ENCODE assay signal across 25 cellular contexts in the genomic region with DNA sequence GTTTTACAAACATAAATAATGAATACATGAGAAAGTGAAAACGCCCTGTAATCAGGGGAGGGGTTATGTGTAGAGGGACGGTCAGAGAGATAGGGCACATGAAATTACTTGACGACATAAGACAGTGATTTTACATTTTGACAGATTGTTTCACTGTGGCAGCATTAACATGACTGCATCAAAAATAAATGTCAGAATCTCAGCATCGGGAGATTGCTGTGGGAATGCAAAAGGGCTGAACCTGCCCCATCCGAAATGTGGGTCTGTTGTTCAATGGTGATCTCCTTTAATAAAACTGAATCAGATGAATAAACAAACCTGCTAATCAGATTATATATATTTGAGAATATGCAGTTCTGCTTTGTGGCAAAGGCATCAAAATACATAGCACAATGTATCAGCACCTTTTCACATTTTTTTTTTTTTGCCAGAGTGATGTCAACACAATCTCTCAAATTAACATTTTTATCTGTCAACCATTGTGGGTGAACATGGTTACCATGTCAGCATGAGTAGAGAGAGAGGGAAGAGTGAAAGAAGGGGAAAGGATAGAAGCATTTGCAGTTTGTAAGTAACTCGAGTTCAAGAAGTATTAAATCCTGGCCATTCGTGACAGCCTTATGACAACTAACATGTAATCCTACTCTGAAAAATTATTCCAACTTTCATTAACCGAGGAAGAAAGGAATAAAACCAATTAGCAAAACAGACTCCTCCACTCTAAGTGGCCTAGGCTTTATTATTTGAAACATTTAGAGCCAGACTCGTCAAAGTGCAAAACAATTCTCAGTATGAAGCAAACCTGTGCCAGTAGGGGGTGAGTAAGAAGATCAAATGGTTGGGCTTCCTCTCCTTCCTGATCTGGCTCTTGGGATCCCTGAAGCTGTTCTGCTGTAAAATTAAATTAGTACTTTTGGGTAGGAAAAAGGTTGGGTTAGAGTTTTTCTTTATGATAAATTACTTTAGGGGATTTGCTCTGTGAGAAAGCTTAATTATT.
DNase-seq lines count a peak whose midpoint lies in the region; ATAC-seq and TF ChIP-seq lines count a peak whose summit lies in the region.
"Had no signal": no experiment of that assay in that cellular context is flagged by ENCODE, and none has a peak within 500 bp of the region (broad histone marks: within the 10 kb centered on the region; RNA-seq: fewer than 3 reads in every experiment).

No MANE protein-coding gene starts in this region.

- ATAC-seq in GM21717 (IDR thresholded peaks at IDR 0.05; ENCODE audit: unreplicated experiment): no peak
- ATAC-seq in HG02642 (IDR thresholded peaks at IDR 0.05; ENCODE audit: poor library complexity, unreplicated experiment): no peak
- ATAC-seq: activated CD4-positive, alpha-beta T cell treated with anti-CD3 and anti-CD28 coated beads for 36 hours; CD8-positive, alpha-beta T cell; effector memory CD8-positive, alpha-beta T cell had no signal

- no peak overlapping the region for H3K27ac ChIP-seq in dorsolateral prefrontal cortex
- H3K27ac ChIP-seq: PC-9 had no signal

- peaks cover 0 to 3% (median 0%) of the 10 kb centered on the region in 45 donors for H3K27me3 ChIP-seq in dorsolateral prefrontal cortex

- no peak overlapping the region for H3K4me3 ChIP-seq in fibroblast of mammary gland (ENCODE audit: control insufficient read depth, low read depth, low read length)
- no peak overlapping the region for H3K4me3 ChIP-seq in dorsolateral prefrontal cortex
- H3K4me3 ChIP-seq: PC-9 had no signal

- TF ChIP-seq CTCF in fibroblast of mammary gland (conservative IDR thresholded peaks at IDR 0.05; ENCODE audit: control insufficient read depth, insufficient read depth, low read depth, low read length): peak; percentile 29
- TF ChIP-seq CTCF in dorsolateral prefrontal cortex (IDR thresholded peaks at IDR 0.05 in 54 of 56, conservative IDR thresholded peaks at IDR 0.05 in 2 of 56; ENCODE audit: low read depth in 1 of 56, partially characterized antibody in 56 of 56): no peak

- DNase-seq in NCI-H82 (lab: John Stamatoyannopoulos, UW) (peak; percentile 5), NCI-H82 treated with DMSO at 0.1 percent for 48 hours (lab: John Stamatoyannopoulos, UW; ENCODE audit: unreplicated experiment) (no peak), SK-N-DZ (ENCODE audit: low spot score) (peak; percentile 34), fibroblast of mammary gland (ENCODE audit: low read depth) (peak; percentile 35), renal cortical epithelial cell (ENCODE audit: low read depth) (peak; percentile 1), dorsolateral prefrontal cortex (no peak)
- DNase-seq: 8988T; activated CD4-positive, alpha-beta T cell treated with anti-CD3 and anti-CD28 coated beads for 36 hours; activated CD8-positive, alpha-beta memory T cell treated with anti-CD3 and anti-CD28 coated beads for 24 hours; activated gamma-delta T cell treated with Interleukin-2 at 50 U/mL for 16 hours; activated T-cell treated with anti-CD3 and anti-CD28 coated beads, Interleukin-2, amount 50 U/mL, for 24 hours; AML-193; CD8-positive, alpha-beta T cell; DMS 273 treated with DMSO at 0.1 percent for 48 hours; effector memory CD8-positive, alpha-beta T cell; glutamatergic neuron; NCI-H2171 treated with DMSO at 0.1 percent for 48 hours; NCI-H526; PC-9; retina; SIG-M5; small intestine; stimulated activated CD4-positive, alpha-beta T cell treated with anti-CD3 and anti-CD28 coated beads, Interleukin-1b, Interleukin-23, amount 100 ng/mL, for 48 hours had no signal

- intact Hi-C loops in dorsolateral prefrontal cortex (cut with DNase I): no loop called here

Comparison
In these comparisons a context has a peak if more than half of its experiments do, and no peak if none do; other contexts are left out.
1. DNase-seq: peak in NCI-H82 (single experiment), SK-N-DZ (single experiment), fibroblast of mammary gland (single experiment) and renal cortical epithelial cell (single experiment); none in NCI-H82 treated with DMSO at 0.1 percent for 48 hours (single experiment) and dorsolateral prefrontal cortex (0 of 10).